25 cellular contexts compared by ENCODE assay signal in the genomic region with DNA sequence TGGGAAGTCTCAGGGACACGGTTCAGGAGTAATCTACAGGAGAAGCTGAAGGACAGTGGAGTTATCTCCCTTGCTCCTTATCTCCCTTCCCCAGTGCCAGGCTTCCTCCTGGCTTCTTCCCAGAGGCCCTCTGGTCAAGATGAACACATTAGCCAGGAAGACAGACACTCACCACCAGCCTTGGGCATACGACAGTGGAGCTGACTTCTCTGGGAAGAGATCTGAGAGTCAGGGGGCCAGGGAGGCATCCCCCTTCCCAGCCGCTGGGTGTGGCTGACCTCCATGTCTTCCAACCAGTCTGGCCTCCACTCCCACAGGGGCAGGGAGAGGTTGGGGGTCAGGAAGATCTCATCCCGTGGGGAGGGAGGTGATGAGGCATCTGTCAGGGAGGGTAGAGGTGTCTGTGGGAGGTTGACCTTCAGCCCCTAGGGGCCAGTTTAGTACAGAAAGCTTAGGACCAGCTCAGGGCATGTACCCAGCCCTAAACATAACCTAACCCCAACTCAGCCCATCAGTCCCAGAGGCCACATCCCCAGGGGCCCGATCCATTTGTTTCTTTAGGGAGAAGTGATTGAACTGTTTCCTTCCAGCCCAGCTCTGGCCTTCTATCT. TPM values are rescaled to one million over a fixed set of nuclear protein-coding genes. Genes with fewer than 3 reads are reported as not detected.
DNase-seq lines count a peak whose midpoint lies in the region; ATAC-seq and TF ChIP-seq lines count a peak whose summit lies in the region.
"Had no signal": no experiment of that assay in that cellular context is flagged by ENCODE, and none has a peak within 500 bp of the region (broad histone marks: within the 10 kb centered on the region; RNA-seq: fewer than 3 reads in every experiment).

No MANE protein-coding gene starts in this region.

- H3K27ac Mint-ChIP-seq in progenitor cell of endocrine pancreas = no peak overlapping the region
- H3K27ac Mint-ChIP-seq: CD4-positive, alpha-beta T cell had no signal

- TF ChIP-seq CTCF in coronary artery (IDR thresholded peaks at IDR 0.05) (no peak), progenitor cell of endocrine pancreas (IDR thresholded peaks at IDR 0.05; ENCODE audit: unreplicated experiment) (no peak), SK-N-SH (IDR thresholded peaks at IDR 0.05) (no peak)

- no peak for TF ChIP-seq RAD21 in SK-N-SH (IDR thresholded peaks at IDR 0.05; ENCODE audit: low read length)

- no peak overlapping the region for H3K4me3 Mint-ChIP-seq in progenitor cell of endocrine pancreas (ENCODE audit: low read depth)
- H3K4me3 Mint-ChIP-seq: CD4-positive, alpha-beta T cell had no signal

- H3K27ac ChIP-seq in right cardiac atrium (ENCODE audit: low read length) = peak overlapping the region; percentile 15
- H3K27ac ChIP-seq in coronary artery = no peak overlapping the region
- H3K27ac ChIP-seq in SK-N-SH (ENCODE audit: low read depth in 2 of 2, low read length in 1 of 2) = no peak overlapping the region

- H3K36me3 ChIP-seq in SK-N-SH (replicated peaks in 1 of 2; ENCODE audit: control insufficient read depth in 1 of 2, insufficient read depth in 2 of 2, low read length in 1 of 2) = no peaks in the 10 kb centered on the region

- TF ChIP-seq EP300 in SK-N-SH (IDR thresholded peaks at IDR 0.05; ENCODE audit: borderline replicate concordance in 1 of 2, low read depth in 1 of 2, low read length in 1 of 2) = no peak

- CTCF ChIA-PET in SK-N-SH (lab: Yijun Ruan, JAX) = interaction anchor here (0.7 to 1.1 kb wide), 2 partner anchors 8 to 378 kb away, joined by 3 to 4 read pairs; no protein-coding TSS in a partner anchor

- H3K27me3 ChIP-seq in right cardiac atrium (ENCODE audit: control insufficient read depth, insufficient read depth) (no peaks in the 10 kb centered on the region), SK-N-SH (ENCODE audit: insufficient read depth) (no peaks in the 10 kb centered on the region)

- H3K4me1 ChIP-seq in right cardiac atrium (ENCODE audit: control insufficient read depth, insufficient read depth, low read length) = no peaks in the 10 kb centered on the region
- H3K4me1 ChIP-seq in SK-N-SH (ENCODE audit: control insufficient read depth in 1 of 2, insufficient read depth in 2 of 2, low read depth in 1 of 2, low read length in 1 of 2) = peaks cover 0 to 5% of the 10 kb centered on the region in 2 experiments; a peak in 1 of 4 replicates

- no peaks in the 10 kb centered on the region for H3F3A ChIP-seq in SK-N-SH (replicated peaks; ENCODE audit: insufficient read depth)

- POLR2A ChIA-PET in SK-N-SH (lab: Yijun Ruan, JAX) = interaction anchor here (0.6 kb wide), 1 partner anchor 35 kb away, joined by 4 read pairs; no protein-coding TSS in a partner anchor

- H3K9ac ChIP-seq in SK-N-SH = no peak overlapping the region

- intact Hi-C loops in right cardiac atrium (cut with DNase I) = no loop called here
- intact Hi-C loops in Right ventricle myocardium superior (cut with DNase I) = no loop called here

- H3K9me3 ChIP-seq in right cardiac atrium (ENCODE audit: control insufficient read depth, low read length) (no peaks in the 10 kb centered on the region), SK-N-SH (no peaks in the 10 kb centered on the region)

- no peaks in the 10 kb centered on the region for H3K79me2 ChIP-seq in SK-N-SH (ENCODE audit: insufficient read depth)

- no peaks in the 10 kb centered on the region for H3K9me3 Mint-ChIP-seq in progenitor cell of endocrine pancreas (ENCODE audit: low read depth)
- H3K9me3 Mint-ChIP-seq: CD4-positive, alpha-beta T cell had no signal

- 54% methylated on average over 5 of the region's 5 CpGs for whole genome bisulfite sequencing in right cardiac atrium
- WGBS in SK-N-SH (ENCODE audit: low lambda C conversion rate) = 83% methylated on average over 4 of the region's 5 CpGs

- no peak overlapping the region for H2AFZ ChIP-seq in SK-N-SH (ENCODE audit: low read depth)

- H3K4me3 ChIP-seq in right cardiac atrium (ENCODE audit: low read length) (no peak overlapping the region), coronary artery (no peak overlapping the region), SK-N-SH (ENCODE audit: low read depth in 2 of 2, low read length in 1 of 2) (no peak overlapping the region)
- H3K4me3 ChIP-seq: GM12878 had no signal

- H3K4me2 ChIP-seq in SK-N-SH = no peak overlapping the region

- H3K9me2 ChIP-seq in SK-N-SH = no peaks in the 10 kb centered on the region

- H4K20me1 ChIP-seq in SK-N-SH (ENCODE audit: insufficient read depth) = no peaks in the 10 kb centered on the region

- no peak for ATAC-seq in right cardiac atrium
- no peak for ATAC-seq in Right ventricle myocardium superior (ENCODE audit: poor library complexity)
- ATAC-seq: GM12878 had no signal

- H3K36me3 Mint-ChIP-seq in progenitor cell of endocrine pancreas (ENCODE audit: insufficient read depth) = no peaks in the 10 kb centered on the region

- H3K4me1 Mint-ChIP-seq in progenitor cell of endocrine pancreas (ENCODE audit: low read depth) = peaks cover 9% of the 10 kb centered on the region

- peaks cover 42% of the 10 kb centered on the region for H3K27me3 Mint-ChIP-seq in progenitor cell of endocrine pancreas

- peak in 1 of 3 donors; percentile 35 for DNase-seq in right cardiac atrium
- no peak for DNase-seq in Right ventricle myocardium superior
- peak; percentile 52 for DNase-seq in coronary artery (ENCODE audit: low spot score)
- DNase-seq in mesenteric fat pad (ENCODE audit: low spot score) = peak; percentile 76
- no peak for DNase-seq in NCI-H1105 treated with DMSO at 0.1 percent for 48 hours (lab: John Stamatoyannopoulos, UW)
- no peak for DNase-seq in progenitor cell of endocrine pancreas (ENCODE audit: low spot score, unreplicated experiment)
- DNase-seq in SK-N-SH = no peak
- DNase-seq in HuH-7.5 (ENCODE audit: low spot score) = no peak
- DNase-seq: CD4-positive, alpha-beta T cell; COR-L47; DMS 273 treated with DMSO at 0.1 percent for 48 hours; DND-41; KBM-7; MM.1S; NCI-H1092; NCI-H2029 treated with DMSO at 0.1 percent for 48 hours; NCI-H345; NCI-H524; NCI-H774; NK-92 treated with Interleukin-12 subunit alpha and Interleukin-12 subunit beta, amount 100 ng/mL, for 24 hours had no signal

TF ChIP-seq in SK-N-SH, 30 proteins besides CTCF, POLR2A, EP300 and RAD21 (continues in another document):
- TF ChIP-seq, protein P1, sequence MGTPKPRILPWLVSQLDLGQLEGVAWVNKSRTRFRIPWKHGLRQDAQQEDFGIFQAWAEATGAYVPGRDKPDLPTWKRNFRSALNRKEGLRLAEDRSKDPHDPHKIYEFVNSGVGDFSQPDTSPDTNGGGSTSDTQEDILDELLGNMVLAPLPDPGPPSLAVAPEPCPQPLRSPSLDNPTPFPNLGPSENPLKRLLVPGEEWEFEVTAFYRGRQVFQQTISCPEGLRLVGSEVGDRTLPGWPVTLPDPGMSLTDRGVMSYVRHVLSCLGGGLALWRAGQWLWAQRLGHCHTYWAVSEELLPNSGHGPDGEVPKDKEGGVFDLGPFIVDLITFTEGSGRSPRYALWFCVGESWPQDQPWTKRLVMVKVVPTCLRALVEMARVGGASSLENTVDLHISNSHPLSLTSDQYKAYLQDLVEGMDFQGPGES (IDR thresholded peaks at IDR 0.05; ENCODE audit: low read depth, low read length) = no peak
- TF ChIP-seq NFIC (IDR thresholded peaks at IDR 0.05; ENCODE audit: borderline replicate concordance) = no peak

RNA-seq across cellular contexts. Expression of a gene that starts 12.7 kb away (rescaled TPM):
- total RNA-seq in right cardiac atrium = 10 to 100 TPM; 11.7 to 17.4 (median 15.0) TPM
- 16.8 TPM for polyA plus RNA-seq in right cardiac atrium
- total RNA-seq in Right ventricle myocardium superior = 21.9 TPM
- 70.9 TPM for total RNA-seq in mesenteric fat pad
- total RNA-seq in progenitor cell of endocrine pancreas = not detected in 2 replicates
- polyA plus RNA-seq in SK-N-SH (2012; rRNA removed) = 0.31 and 0.95 TPM in 2 replicates
- 0.13 and 0.45 TPM in 2 replicates for polyA plus RNA-seq in SK-N-SH (2012; cell fraction: cytosol; rRNA removed)
- 1.9 and 2.2 TPM in 2 replicates for polyA plus RNA-seq in SK-N-SH (2012; cell fraction: nucleus; rRNA removed)
- total RNA-seq: A673; CD4-positive, alpha-beta T cell; GM12878; SK-MEL-5 had no signal
- polyA plus RNA-seq: GM12878 had no signal

RNA-seq across cellular contexts. Expression of a gene that starts 19.7 kb away (rescaled TPM):
- 10 to 100 TPM in 2 of 4 donors, 1 to 10 TPM in 2; 9.8 to 11.0 (median 10.2) TPM for total RNA-seq in right cardiac atrium
- polyA plus RNA-seq in right cardiac atrium = 15.4 TPM
- total RNA-seq in Right ventricle myocardium superior = 3.0 TPM
- total RNA-seq in mesenteric fat pad = 14.8 TPM
- 9.9 and 10.2 TPM in 2 replicates for total RNA-seq in progenitor cell of endocrine pancreas
- 59.8 and 61.2 TPM in 2 replicates for polyA plus RNA-seq in SK-N-SH (2012; rRNA removed)
- 14.5 and 21.9 TPM in 2 replicates for polyA plus RNA-seq in SK-N-SH (2012; cell fraction: cytosol; rRNA removed)
- polyA plus RNA-seq in SK-N-SH (2012; cell fraction: nucleus; rRNA removed) = 309 and 336 TPM in 2 replicates

RNA-seq across cellular contexts. Expression of a gene that starts 34.1 kb away (rescaled TPM):
- total RNA-seq in right cardiac atrium = not detected
- polyA plus RNA-seq in right cardiac atrium = not detected
- not detected for total RNA-seq in Right ventricle myocardium superior
- not detected for total RNA-seq in mesenteric fat pad
- total RNA-seq in progenitor cell of endocrine pancreas = not detected in 2 replicates
- polyA plus RNA-seq in SK-N-SH (2012; rRNA removed) = not detected in 2 replicates
- polyA plus RNA-seq in SK-N-SH (2012; cell fraction: cytosol; rRNA removed) = not detected in 2 replicates
- polyA plus RNA-seq in SK-N-SH (2012; cell fraction: nucleus; rRNA removed) = not detected in 2 replicates
- total RNA-seq: A673; CD4-positive, alpha-beta T cell; GM12878; H4; SK-MEL-5 had no signal
- polyA plus RNA-seq: BJ, GM12878 had no signal

RNA-seq across cellular contexts. Expression of a gene that starts 50.9 kb away (rescaled TPM):
- total RNA-seq in right cardiac atrium (1 to 10 TPM in 1 of 4 donors, under 1 TPM in 3; 0.26 to 1.9 (median 0.38) TPM), Right ventricle myocardium superior (0.35 TPM), mesenteric fat pad (33.4 TPM), progenitor cell of endocrine pancreas (0.07 and 0.13 TPM in 2 replicates)
- polyA plus RNA-seq in right cardiac atrium (0.43 TPM), SK-N-SH (2012; rRNA removed) (not detected in 2 replicates)
- polyA plus RNA-seq in SK-N-SH (2012; cell fraction: cytosol; rRNA removed) = not detected in 2 replicates
- 0.01 and 0.07 TPM in 2 replicates for polyA plus RNA-seq in SK-N-SH (2012; cell fraction: nucleus; rRNA removed)
- total RNA-seq: A673; CD4-positive, alpha-beta T cell; GM12878; H4; SK-MEL-5 had no signal

Comparison
In these comparisons a context has a peak if more than half of its experiments do, and no peak if none do; other contexts are left out.
1. DNase-seq: peak in coronary artery (single experiment) and mesenteric fat pad (single experiment); none in Right ventricle myocardium superior (single experiment), NCI-H1105 treated with DMSO at 0.1 percent for 48 hours (single experiment), progenitor cell of endocrine pancreas (single experiment), SK-N-SH (single experiment) and HuH-7.5 (single experiment).
2. RNA of a gene that starts 12.7 kb away (total RNA-seq): 70.9 TPM in mesenteric fat pad (single experiment), 21.9 TPM in Right ventricle myocardium superior (single experiment) and 11.7 to 17.4 TPM in right cardiac atrium; not detected in progenitor cell of endocrine pancreas; every median in the first group is over 10 times any median in the second.